In genomic region chr21:43341349-43342163, GRCh38 we compare ENCODE assay signal across 17 cellular contexts.
DNase-seq lines count a peak whose midpoint lies in the region; ATAC-seq, FAIRE-seq and TF ChIP-seq lines count a peak whose summit lies in the region.
"Had no signal": no experiment of that assay in that cellular context is flagged by ENCODE, and none has a peak within 500 bp of the region (broad histone marks: within the 10 kb centered on the region; RNA-seq: fewer than 3 reads in every experiment).

No MANE protein-coding gene starts in this region.

- no CpG with 5 or more reads among the region's 25 CpGs for WGBS in HepG2 (ENCODE audit: low lambda C conversion rate)
- no CpG with 5 or more reads among the region's 25 CpGs for WGBS in right lobe of liver (ENCODE audit: insufficient coverage, low coverage, low lambda C conversion rate, missing lambda C conversion rate)

- FAIRE-seq in HepG2 (lab: Jason Lieb, UNC) = no peak
- FAIRE-seq: GM12878 had no signal

- H3K9me3 ChIP-seq in HepG2 (ENCODE audit: low read length) (no peaks in the 10 kb centered on the region), right lobe of liver (no peaks in the 10 kb centered on the region), lower lobe of right lung (no peaks in the 10 kb centered on the region)
- H3K9me3 ChIP-seq: spleen had no signal

- H3K9ac ChIP-seq in HepG2 (ENCODE audit: insufficient read depth, low read depth, low read length) = no peak overlapping the region

- CTCF ChIA-PET in HepG2 (lab: Yijun Ruan, JAX; ENCODE audit: low intra/inter-chr PET ratio, low total read pairs) = no interaction called here

- no peaks in the 10 kb centered on the region for H3K9me3 Mint-ChIP-seq in chondrocyte (ENCODE audit: low read depth)
- H3K9me3 Mint-ChIP-seq: activated T-cell treated with anti-CD3 and anti-CD28 coated beads, Interleukin-2, amount 50 U/mL, for 4 hours had no signal

- intact Hi-C loops in HepG2 (cut with micrococcal nuclease; ENCODE audit: unreplicated experiment) = loop anchor here (5.0 kb wide), 2 partner anchors 54 to 306 kb away; no protein-coding TSS in a partner anchor
- intact Hi-C loops in right lobe of liver (cut with DNase I) = no loop called here
- intact Hi-C loops in lower lobe of right lung (cut with DNase I) = no loop called here

- H3K27ac Mint-ChIP-seq in chondrocyte (ENCODE audit: unreplicated experiment) = no peak overlapping the region
- H3K27ac Mint-ChIP-seq: activated naive CD8-positive, alpha-beta T cell treated with anti-CD3 and anti-CD28 coated beads, Interleukin-2, amount 10 ng/mL, durations not matched to agents 7 days and 5 days had no signal

- H3K36me3 Mint-ChIP-seq in chondrocyte (ENCODE audit: low read depth) = no peaks in the 10 kb centered on the region

- no peaks in the 10 kb centered on the region for H4K20me1 ChIP-seq in HepG2 (ENCODE audit: insufficient read depth, low read length)

- H3K27me3 ChIP-seq in HepG2 (ENCODE audit: control insufficient read depth in 1 of 2, insufficient read depth in 2 of 2, low read length in 2 of 2) = 0 out of 5 replicates have a peak, but pooled peaks cover 1 to 8% of the 10 kb centered on the region in 2 experiments
- no peaks in the 10 kb centered on the region for H3K27me3 ChIP-seq in right lobe of liver
- H3K27me3 ChIP-seq in lower lobe of right lung (ENCODE audit: low read depth) = no peaks in the 10 kb centered on the region

- no peak overlapping the region for H3K4me3 Mint-ChIP-seq in chondrocyte (ENCODE audit: unreplicated experiment)
- H3K4me3 Mint-ChIP-seq: activated naive CD8-positive, alpha-beta T cell treated with anti-CD3 and anti-CD28 coated beads, Interleukin-2, amount 10 ng/mL, durations not matched to agents 7 days and 5 days; activated T-cell treated with anti-CD3 and anti-CD28 coated beads, Interleukin-2, amount 50 U/mL, for 4 hours; neural crest cell had no signal

- in situ Hi-C loops in HepG2 (cut with HindIII; ENCODE audit: extremely low pct_ligation_motif_present, low pct_unique_long_range_greater_than_20kb) = no loop called here

- H3K4me2 ChIP-seq in HepG2 (ENCODE audit: low read depth, low read length) = no peak overlapping the region

- no TSS peak for BruUV-seq in HepG2 (replicated peaks; lab: Mats Ljungman, UMichigan)

- H3K27me3 Mint-ChIP-seq in chondrocyte (ENCODE audit: low read depth) = no peaks in the 10 kb centered on the region

- no peak overlapping the region for H3K27ac ChIP-seq in HepG2 (ENCODE audit: extremely low read length, insufficient read depth, low read length)
- H3K27ac ChIP-seq in right lobe of liver = no peak overlapping the region
- peak overlapping the region; percentile 62 for H3K27ac ChIP-seq in lower lobe of right lung

- ATAC-seq in HepG2 = no peak
- no peak for ATAC-seq in right lobe of liver
- no peak for ATAC-seq in lower lobe of right lung
- no peak for ATAC-seq in GM19467 (IDR thresholded peaks at IDR 0.05; ENCODE audit: unreplicated experiment)
- ATAC-seq in HG03469 (IDR thresholded peaks at IDR 0.05; ENCODE audit: unreplicated experiment) = no peak
- ATAC-seq: activated T-cell treated with anti-CD3 and anti-CD28 coated beads, Interleukin-2, amount 50 U/mL, for 4 hours; GM12878 had no signal

- peaks cover 28% of the 10 kb centered on the region for H3K4me1 Mint-ChIP-seq in chondrocyte (ENCODE audit: low read depth)

- H2AFZ ChIP-seq in HepG2 (ENCODE audit: low read length) = no peak overlapping the region

- no peak for TF ChIP-seq RAD21 in HepG2 (CRISPR knock-in tag; IDR thresholded peaks at IDR 0.05)

- DNase-seq in HepG2 (ENCODE audit: low spot score) = no peak
- DNase-seq in right lobe of liver = no peak
- DNase-seq in astrocyte of the hippocampus (ENCODE audit: low read depth, low spot score) = peak; percentile 35
- DNase-seq in lower lobe of right lung = no peak
- DNase-seq in chondrocyte (ENCODE audit: low spot score) = no peak
- DNase-seq in activated T-cell treated with anti-CD3 and anti-CD28 coated beads, Interleukin-2, amount 50 U/mL, for 1 hour = no peak
- DNase-seq: activated naive CD8-positive, alpha-beta T cell treated with anti-CD3 and anti-CD28 coated beads, Interleukin-2, amount 10 ng/mL, durations not matched to agents 7 days and 5 days; activated T-cell treated with anti-CD3 and anti-CD28 coated beads, Interleukin-2, amount 50 U/mL, for 4 hours; cortex of kidney; NCI-H1092 treated with DMSO at 0.1 percent for 48 hours; NCI-H446 treated with DMSO at 0.1 percent for 48 hours; OCI-M1; spleen had no signal

- POLR2A ChIA-PET in HepG2 (lab: Yijun Ruan, JAX) = interaction anchor here (0.7 to 1.7 kb wide), 3 partner anchors 30 to 53 kb away, joined by 4 read pairs; no protein-coding TSS in a partner anchor

- no peak overlapping the region for H3K4me3 ChIP-seq in HepG2 (replicated peaks in 1 of 3; ENCODE audit: insufficient read depth in 1 of 3, low read depth in 2 of 3, low read length in 3 of 3)
- H3K4me3 ChIP-seq in right lobe of liver = no peak overlapping the region
- H3K4me3 ChIP-seq in lower lobe of right lung = no peak overlapping the region
- H3K4me3 ChIP-seq: GM12878 had no signal

- no peaks in the 10 kb centered on the region for H3K79me2 ChIP-seq in HepG2 (ENCODE audit: insufficient read depth, low read length)

- H3K36me3 ChIP-seq in HepG2 (replicated peaks in 1 of 2; ENCODE audit: control insufficient read depth in 1 of 2, insufficient read depth in 2 of 2, low read length in 2 of 2) (no peaks in the 10 kb centered on the region), right lobe of liver (no peaks in the 10 kb centered on the region), lower lobe of right lung (no peaks in the 10 kb centered on the region)
- H3K36me3 ChIP-seq: spleen had no signal

- no peak for TF ChIP-seq EP300 in HepG2 (IDR thresholded peaks at IDR 0.05; ENCODE audit: low read depth in 2 of 2, low read length in 2 of 2)
- TF ChIP-seq EP300 in HepG2 (CRISPR knock-in tag; IDR thresholded peaks at IDR 0.05; ENCODE audit: borderline replicate concordance) = no peak

- TF ChIP-seq POLR2A in HepG2 (IDR thresholded peaks at IDR 0.05; ENCODE audit: insufficient read depth in 1 of 2, low read depth in 2 of 2, low read length in 2 of 2) (no peak), right lobe of liver (IDR thresholded peaks at IDR 0.05) (no peak)

- TF ChIP-seq CTCF in HepG2 (CRISPR knock-in tag; IDR thresholded peaks at IDR 0.05) = no peak
- TF ChIP-seq CTCF in right lobe of liver (IDR thresholded peaks at IDR 0.05) = no peak
- no peak for TF ChIP-seq CTCF in lower lobe of right lung (IDR thresholded peaks at IDR 0.05)
- no peak for TF ChIP-seq CTCF in chondrocyte (IDR thresholded peaks at IDR 0.05)

- H3K4me1 ChIP-seq in HepG2 (ENCODE audit: insufficient read depth, low read length) (peaks cover 58% of the 10 kb centered on the region), right lobe of liver (peaks cover 0 to 18% (median 3%) of the 10 kb centered on the region in 4 donors), lower lobe of right lung (peaks cover 33% of the 10 kb centered on the region)

TF ChIP-seq in HepG2, 621 proteins besides CTCF, POLR2A, EP300 and RAD21:
- TF ChIP-seq MNT (IDR thresholded peaks at IDR 0.05) (peak; percentile 93), HNRNPL (IDR thresholded peaks at IDR 0.05; ENCODE audit: low read depth, low read length) (0 out of 2 replicates have a peak, but pooled peaks have one; percentile 59), NR2F6 (IDR thresholded peaks at IDR 0.05) (no peak), NR2F6 (CRISPR knock-in tag; IDR thresholded peaks at IDR 0.05) (no peak), ZNF773 (CRISPR knock-in tag; IDR thresholded peaks at IDR 0.05; ENCODE audit: borderline replicate concordance) (no peak)
